Comparison of ENCODE assay signal across 1 cellular context in genomic region chr6:166050559-166050958, GRCh38.
TF ChIP-seq lines count a peak whose summit lies in the region.

No MANE protein-coding gene starts in this region.

TF ChIP-seq in H1, 55 proteins besides CTCF, POLR2A, EP300 and RAD21:
- TF ChIP-seq TEAD4 (IDR thresholded peaks at IDR 0.05; ENCODE audit: low read depth, low read length) (peak; percentile 99), TBP (IDR thresholded peaks at IDR 0.05; ENCODE audit: low read depth, low read length) (no peak), FOSL1 (IDR thresholded peaks at IDR 0.05; ENCODE audit: insufficient read depth, low read depth, low read length) (no peak), YY1 (IDR thresholded peaks at IDR 0.05; ENCODE audit: low read depth, low read length) (peak; percentile 45; the same call in 1 of the 2 replicates)
TF ChIP-seq in H1: peak in this region for 2.
